In the genomic region with DNA sequence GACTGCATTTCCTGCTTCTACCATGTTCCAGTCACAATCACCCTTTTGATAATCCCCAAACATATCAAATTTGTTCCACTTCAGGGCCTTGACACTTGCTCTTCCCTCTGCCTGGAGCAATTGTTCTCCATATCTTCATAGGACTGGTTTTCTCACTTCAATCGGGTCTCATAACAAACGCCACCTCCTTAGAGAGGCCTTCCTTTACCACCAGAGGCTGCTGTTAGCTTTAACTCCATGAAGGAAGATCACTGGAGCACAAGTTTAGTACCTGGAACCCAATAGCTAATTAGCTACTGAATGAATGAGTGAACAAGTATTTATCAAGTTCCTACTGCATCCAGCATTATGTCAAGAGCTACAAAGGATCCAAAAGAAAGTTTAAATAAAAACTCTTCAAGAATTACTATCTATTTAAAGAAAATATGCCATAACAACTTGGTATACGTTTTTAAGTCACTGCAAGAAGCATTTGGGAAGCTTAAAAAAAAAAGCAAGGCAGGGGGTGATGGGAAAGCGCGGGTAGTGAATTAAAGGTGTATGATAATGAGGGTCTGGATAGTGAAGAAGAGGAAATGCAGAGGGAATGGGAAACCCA, we compare ENCODE assay signal across 13 cellular contexts. TPM values are rescaled to one million over a fixed set of nuclear protein-coding genes. Genes with fewer than 3 reads are reported as not detected.
A peak's percentile ranks its signal among the peaks of the same experiment; 100 is the strongest.
DNase-seq lines count a peak whose midpoint lies in the region; ATAC-seq and TF ChIP-seq lines count a peak whose summit lies in the region.
"Had no signal": no experiment of that assay in that cellular context is flagged by ENCODE, and none has a peak within 500 bp of the region (broad histone marks: within the 10 kb centered on the region; RNA-seq: fewer than 3 reads in every experiment).

No MANE protein-coding gene starts in this region.

- peak; percentile 23 for DNase-seq in DMS 273 (lab: John Stamatoyannopoulos, UW; ENCODE audit: unreplicated experiment)
- no peak for DNase-seq in DMS 273 treated with DMSO at 0.1 percent for 48 hours (lab: John Stamatoyannopoulos, UW)
- DNase-seq in Peyer's patch, result no peak
- no peak for DNase-seq in fibroblast of pulmonary artery (ENCODE audit: low read depth)
- no peak for DNase-seq in psoas muscle
- no peak for DNase-seq in SKM-1 treated with dmso at 0.1 percent for 144 hours (lab: John Stamatoyannopoulos, UW; ENCODE audit: unreplicated experiment)
- no peak for DNase-seq in suprapubic skin (ENCODE audit: low spot score in 2 of 2)
- DNase-seq: effector CD4-positive, alpha-beta T cell; MG63; right cardiac atrium; testis had no signal

- H3K4me3 ChIP-seq in Peyer's patch (no peak overlapping the region), fibroblast of pulmonary artery (replicated peaks; ENCODE audit: low read depth, low read length) (no peak overlapping the region), psoas muscle (no peak overlapping the region), suprapubic skin (no peak overlapping the region)
- H3K4me3 ChIP-seq: MG63, testis had no signal

- H3K4me1 ChIP-seq in Peyer's patch (no peaks in the 10 kb centered on the region), psoas muscle (no peaks in the 10 kb centered on the region), suprapubic skin (no peaks in the 10 kb centered on the region)
- H3K4me1 ChIP-seq: testis had no signal

- no peak for TF ChIP-seq EP300 in suprapubic skin (IDR thresholded peaks at IDR 0.05)

- intact Hi-C loops in psoas muscle (cut with DNase I), result no loop called here

- H3K9me3 ChIP-seq in Peyer's patch (no peaks in the 10 kb centered on the region), psoas muscle (no peaks in the 10 kb centered on the region), suprapubic skin (no peaks in the 10 kb centered on the region)
- H3K9me3 ChIP-seq: testis had no signal

- H3K36me3 ChIP-seq in Peyer's patch (no peaks in the 10 kb centered on the region), psoas muscle (ENCODE audit: insufficient read depth in 1 of 2, low read depth in 1 of 2) (no peaks in the 10 kb centered on the region), suprapubic skin (no peaks in the 10 kb centered on the region)
- H3K36me3 ChIP-seq: MG63 had no signal

- TF ChIP-seq POLR2A in Peyer's patch (IDR thresholded peaks at IDR 0.05) (no peak), suprapubic skin (IDR thresholded peaks at IDR 0.05) (no peak)

- ATAC-seq in psoas muscle, result no peak
- no peak for ATAC-seq in GM19023 (IDR thresholded peaks at IDR 0.05; ENCODE audit: unreplicated experiment)

- WGBS in psoas muscle, 3 donors, result 80 to 92% (median 84%) methylated on average over 5 of the region's 5 CpGs
- WGBS in suprapubic skin, result 80% methylated on average over 5 of the region's 5 CpGs

- H3K27ac ChIP-seq in Peyer's patch, result no peak overlapping the region
- H3K27ac ChIP-seq in psoas muscle, result no peak overlapping the region
- no peak overlapping the region for H3K27ac ChIP-seq in suprapubic skin
- H3K27ac ChIP-seq: 22Rv1, testis had no signal

- H3K27me3 ChIP-seq in Peyer's patch, result no peaks in the 10 kb centered on the region
- H3K27me3 ChIP-seq in psoas muscle (ENCODE audit: insufficient read depth in 3 of 3, low read length in 2 of 3), result no peaks in the 10 kb centered on the region
- H3K27me3 ChIP-seq in suprapubic skin, result no peaks in the 10 kb centered on the region
- H3K27me3 ChIP-seq: MG63, testis had no signal

- TF ChIP-seq CTCF in Peyer's patch (IDR thresholded peaks at IDR 0.05), result peak in 4 of 6 experiments; percentile 9 to 72 (median 62)
- peak; percentile 40 for TF ChIP-seq CTCF in fibroblast of pulmonary artery (IDR thresholded peaks at IDR 0.05; ENCODE audit: low read length, missing control alignments)
- peak; percentile 25 for TF ChIP-seq CTCF in psoas muscle (IDR thresholded peaks at IDR 0.05)
- peak in 1 of 2 donors; percentile 7 for TF ChIP-seq CTCF in suprapubic skin (IDR thresholded peaks at IDR 0.05)

RNA-seq across cellular contexts. Expression of a gene that starts 58.8 kb away (rescaled TPM):
- 100 to 1,000 TPM; 104 to 301 (median 157) TPM for total RNA-seq in Peyer's patch
- total RNA-seq in psoas muscle, result 10 to 100 TPM; 22.7 to 27.0 (median 25.3) TPM
- 10 to 100 TPM in 1 of 3 donors, 1 to 10 TPM in 2; 7.5 to 12.3 (median 9.0) TPM for polyA plus RNA-seq in psoas muscle
- total RNA-seq in suprapubic skin, result 100 to 1,000 TPM in 1 of 4 donors, 10 to 100 TPM in 3; 61.7 to 185 (median 80.8) TPM
